ENCODE assay signal across 19 cellular contexts in genomic region chr5:176796411-176796810, GRCh38. TPM values are rescaled to one million over a fixed set of nuclear protein-coding genes. Genes with fewer than 3 reads are reported as not detected.
"Had no signal": no experiment of that assay in that cellular context is flagged by ENCODE, and none has a peak within 500 bp of the region (broad histone marks: within the 10 kb centered on the region; RNA-seq: fewer than 3 reads in every experiment).

No MANE protein-coding gene starts in this region.

- H3K27ac ChIP-seq: adrenal gland, body of pancreas, heart left ventricle, prostate gland, right lobe of liver, spleen, transverse colon had no signal

- H3K9me3 ChIP-seq: adrenal gland, body of pancreas, heart left ventricle, prostate gland, right lobe of liver, spleen, transverse colon had no signal

- DNase-seq: activated CD4-positive, alpha-beta T cell treated with anti-CD3 and anti-CD28 coated beads, Interleukin-2, amount 50 U/mL, for 1 hour; activated CD4-positive, CD25-positive, alpha-beta regulatory T cell; activated naive CD4-positive, alpha-beta T cell treated with anti-CD3 and anti-CD28 coated beads, Interleukin-2, amount 50 U/mL, for 16 hours; adrenal gland; body of pancreas; heart left ventricle; natural killer cell; nucleus accumbens; right lobe of liver; spleen; stimulated activated CD4-positive, alpha-beta T cell treated with anti-CD3 and anti-CD28 coated beads, Interleukin-1b, Interleukin-23, amount 100 ng/mL, for 48 hours; substantia nigra; T-helper 17 cell; transverse colon had no signal

- ATAC-seq: body of pancreas; heart left ventricle; left lobe of liver; natural killer cell; right lobe of liver; stimulated activated memory B cell treated with anti-CD40 and anti-IgM and Interleukin-4, amounts not matched to agents 10 μg/mL and 1 μg/mL and 100 μg/mL, for 72 hours; T-helper 17 cell had no signal

- H3K36me3 ChIP-seq: adrenal gland, heart left ventricle, prostate gland, right lobe of liver, spleen, transverse colon had no signal

- H3K4me3 ChIP-seq: adrenal gland, body of pancreas, heart left ventricle, prostate gland, right lobe of liver, spleen, transverse colon had no signal

- FAIRE-seq: TTC549 had no signal

- H3K27me3 ChIP-seq: right lobe of liver had no signal

- H3K4me1 ChIP-seq: adrenal gland, body of pancreas, heart left ventricle, prostate gland, right lobe of liver, spleen, transverse colon had no signal

RNA-seq across cellular contexts. Expression of gene UNC5A, which starts 13.9 kb away (rescaled TPM):
- total RNA-seq: fibroblast of villous mesenchyme, left lobe of liver, natural killer cell, right lobe of liver, spleen, T-helper 17 cell had no signal
- polyA plus RNA-seq: heart left ventricle had no signal
